32 cellular contexts compared by ENCODE assay signal in the genomic region with DNA sequence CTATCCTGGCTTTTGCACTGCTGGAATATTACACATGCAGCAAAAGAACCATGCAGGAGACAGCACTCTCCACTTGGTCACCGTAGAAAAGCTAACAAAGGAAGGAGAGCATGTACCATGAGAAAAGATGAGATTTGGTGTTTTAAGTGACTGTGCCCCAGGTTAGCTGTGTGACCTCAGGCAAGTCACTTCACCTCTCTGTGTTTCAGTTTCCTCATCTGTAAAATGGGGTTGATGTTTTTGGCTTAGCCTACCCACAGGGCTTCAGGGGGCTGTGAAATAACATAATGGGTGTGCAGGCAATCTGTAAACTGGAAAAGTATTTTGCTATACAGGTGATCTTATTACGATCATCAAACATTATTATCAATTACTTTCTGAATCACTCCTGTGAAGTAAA.
"Had no signal": no experiment of that assay in that cellular context is flagged by ENCODE, and none has a peak within 500 bp of the region (broad histone marks: within the 10 kb centered on the region; RNA-seq: fewer than 3 reads in every experiment).

No MANE protein-coding gene starts in this region.

- H3K4me3 ChIP-seq: adrenal gland, body of pancreas, breast epithelium had no signal

- H3K4me1 ChIP-seq: adrenal gland, body of pancreas, breast epithelium had no signal

- H3K27me3 ChIP-seq: body of pancreas, brain microvascular endothelial cell had no signal

- H3K36me3 ChIP-seq: adrenal gland, brain microvascular endothelial cell, breast epithelium had no signal

- DNase-seq: activated B cell treated with CpG ODN at 0.5 μM for 24 hours; activated CD4-positive, alpha-beta memory T cell treated with anti-CD3 and anti-CD28 coated beads for 36 hours; activated CD4-positive, alpha-beta T cell treated with anti-CD3 and anti-CD28 coated beads for 4 hours; activated CD4-positive, alpha-beta T cell treated with anti-CD3 and anti-CD28 coated beads, Interleukin-2, amount 10 ng/mL, durations not matched to agents 24 days and 14 days; activated CD4-positive, alpha-beta T cell treated with anti-CD3 and anti-CD28 coated beads, Interleukin-2, amount 50 U/mL, for 1 hour; activated CD4-positive, alpha-beta T cell treated with anti-CD3 and anti-CD28 coated beads, Interleukin-2, amount 50 U/mL, for 4 hours; activated CD4-positive, CD25-positive, alpha-beta regulatory T cell treated with anti-CD3 and anti-CD28 coated beads, Interleukin-2, amount 50 U/mL, for 72 hours; activated CD8-positive, alpha-beta memory T cell treated with anti-CD3 and anti-CD28 coated beads, Interleukin-2, amount 50 U/mL, for 4 hours; activated CD8-positive, alpha-beta T cell treated with anti-CD3 and anti-CD28 coated beads for 36 hours; activated effector memory CD4-positive, alpha-beta T cell treated with anti-CD3 and anti-CD28 coated beads, Interleukin-2, amount 50 U/mL, for 16 hours; activated gamma-delta T cell treated with Interleukin-2 at 50 U/mL for 16 hours; activated naive CD4-positive, alpha-beta T cell; activated naive CD4-positive, alpha-beta T cell treated with anti-CD3 and anti-CD28 coated beads for 36 hours; activated naive CD4-positive, alpha-beta T cell treated with anti-CD3 and anti-CD28 coated beads, Interleukin-2, amount 50 U/mL, for 16 hours; activated naive CD8-positive, alpha-beta T cell treated with anti-CD3 and anti-CD28 coated beads for 36 hours; activated T-cell treated with anti-CD3 and anti-CD28 coated beads for 4 hours; activated T-cell treated with anti-CD3 and anti-CD28 coated beads, Interleukin-2, amount 50 U/mL, for 1 hour; activated T-cell treated with anti-CD3 and anti-CD28 coated beads, Interleukin-2, amount 50 U/mL, for 4 hours; activated T-cell treated with anti-CD3 and anti-CD28 coated beads, Interleukin-2, amount 50 U/mL, for 72 hours; adrenal gland; amniotic stem cell; aorta; body of pancreas; brain microvascular endothelial cell; central memory CD4-positive, alpha-beta T cell; T-helper 2 cell; T-helper 9 cell had no signal

- H3K27ac ChIP-seq: adrenal gland, body of pancreas, brain microvascular endothelial cell, breast epithelium, VCaP had no signal

- FAIRE-seq: astrocyte, TTC549 had no signal

- ATAC-seq: activated T-cell treated with anti-CD3 and anti-CD28 coated beads, Interleukin-2, amount 50 U/mL, for 4 hours; activated T-helper 17 cell treated with anti-CD3 and anti-CD28 coated beads, Interleukin-2, amount 50 U/mL, for 72 hours; body of pancreas had no signal

- H3K9me3 ChIP-seq: adrenal gland, body of pancreas, breast epithelium had no signal
